In genomic region chr15:65026756-65027155, GRCh38 we compare ENCODE assay signal across 2 cellular contexts.
TF ChIP-seq lines count a peak whose summit lies in the region.

No MANE protein-coding gene starts in this region.

TF ChIP-seq in IMR-90, 13 proteins besides CTCF, POLR2A, EP300 and RAD21:
- no peak for TF ChIP-seq CEBPB (IDR thresholded peaks at IDR 0.05; ENCODE audit: low read depth, low read length)
- no peak for TF ChIP-seq CHD1 (IDR thresholded peaks at IDR 0.05; ENCODE audit: low read depth, low read length)
- no peak for TF ChIP-seq BHLHE40 (IDR thresholded peaks at IDR 0.05; ENCODE audit: low read depth, low read length)
- no peak for TF ChIP-seq RCOR1 (IDR thresholded peaks at IDR 0.05; ENCODE audit: insufficient replicate concordance, low read length)
- TF ChIP-seq, protein P1, sequence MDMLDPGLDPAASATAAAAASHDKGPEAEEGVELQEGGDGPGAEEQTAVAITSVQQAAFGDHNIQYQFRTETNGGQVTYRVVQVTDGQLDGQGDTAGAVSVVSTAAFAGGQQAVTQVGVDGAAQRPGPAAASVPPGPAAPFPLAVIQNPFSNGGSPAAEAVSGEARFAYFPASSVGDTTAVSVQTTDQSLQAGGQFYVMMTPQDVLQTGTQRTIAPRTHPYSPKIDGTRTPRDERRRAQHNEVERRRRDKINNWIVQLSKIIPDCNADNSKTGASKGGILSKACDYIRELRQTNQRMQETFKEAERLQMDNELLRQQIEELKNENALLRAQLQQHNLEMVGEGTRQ (IDR thresholded peaks at IDR 0.05; ENCODE audit: low read depth, low read length): no peak
- TF ChIP-seq SMC3 (IDR thresholded peaks at IDR 0.05; ENCODE audit: low read depth, low read length): no peak
- no peak for TF ChIP-seq MAZ (IDR thresholded peaks at IDR 0.05; ENCODE audit: borderline replicate concordance, low read depth, low read length)
- TF ChIP-seq MAFK (IDR thresholded peaks at IDR 0.05; ENCODE audit: low read depth, low read length): no peak
- no peak for TF ChIP-seq NFE2L2 (IDR thresholded peaks at IDR 0.05; ENCODE audit: low read depth, low read length)

TF ChIP-seq in WTC11, 78 proteins besides CTCF, POLR2A, EP300 and RAD21:
- TF ChIP-seq SP1 (CRISPR knock-in tag; conservative IDR thresholded peaks at IDR 0.05) (no peak), JUN (CRISPR knock-in tag; IDR thresholded peaks at IDR 0.05) (no peak)
- TF ChIP-seq, protein P2, sequence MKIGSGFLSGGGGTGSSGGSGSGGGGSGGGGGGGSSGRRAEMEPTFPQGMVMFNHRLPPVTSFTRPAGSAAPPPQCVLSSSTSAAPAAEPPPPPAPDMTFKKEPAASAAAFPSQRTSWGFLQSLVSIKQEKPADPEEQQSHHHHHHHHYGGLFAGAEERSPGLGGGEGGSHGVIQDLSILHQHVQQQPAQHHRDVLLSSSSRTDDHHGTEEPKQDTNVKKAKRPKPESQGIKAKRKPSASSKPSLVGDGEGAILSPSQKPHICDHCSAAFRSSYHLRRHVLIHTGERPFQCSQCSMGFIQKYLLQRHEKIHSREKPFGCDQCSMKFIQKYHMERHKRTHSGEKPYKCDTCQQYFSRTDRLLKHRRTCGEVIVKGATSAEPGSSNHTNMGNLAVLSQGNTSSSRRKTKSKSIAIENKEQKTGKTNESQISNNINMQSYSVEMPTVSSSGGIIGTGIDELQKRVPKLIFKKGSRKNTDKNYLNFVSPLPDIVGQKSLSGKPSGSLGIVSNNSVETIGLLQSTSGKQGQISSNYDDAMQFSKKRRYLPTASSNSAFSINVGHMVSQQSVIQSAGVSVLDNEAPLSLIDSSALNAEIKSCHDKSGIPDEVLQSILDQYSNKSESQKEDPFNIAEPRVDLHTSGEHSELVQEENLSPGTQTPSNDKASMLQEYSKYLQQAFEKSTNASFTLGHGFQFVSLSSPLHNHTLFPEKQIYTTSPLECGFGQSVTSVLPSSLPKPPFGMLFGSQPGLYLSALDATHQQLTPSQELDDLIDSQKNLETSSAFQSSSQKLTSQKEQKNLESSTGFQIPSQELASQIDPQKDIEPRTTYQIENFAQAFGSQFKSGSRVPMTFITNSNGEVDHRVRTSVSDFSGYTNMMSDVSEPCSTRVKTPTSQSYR (CRISPR knock-in tag; IDR thresholded peaks at IDR 0.05): no peak
TF ChIP-seq in WTC11: peak in this region for 0.
